ENCODE assay signal across 1 cellular context in the genomic region with DNA sequence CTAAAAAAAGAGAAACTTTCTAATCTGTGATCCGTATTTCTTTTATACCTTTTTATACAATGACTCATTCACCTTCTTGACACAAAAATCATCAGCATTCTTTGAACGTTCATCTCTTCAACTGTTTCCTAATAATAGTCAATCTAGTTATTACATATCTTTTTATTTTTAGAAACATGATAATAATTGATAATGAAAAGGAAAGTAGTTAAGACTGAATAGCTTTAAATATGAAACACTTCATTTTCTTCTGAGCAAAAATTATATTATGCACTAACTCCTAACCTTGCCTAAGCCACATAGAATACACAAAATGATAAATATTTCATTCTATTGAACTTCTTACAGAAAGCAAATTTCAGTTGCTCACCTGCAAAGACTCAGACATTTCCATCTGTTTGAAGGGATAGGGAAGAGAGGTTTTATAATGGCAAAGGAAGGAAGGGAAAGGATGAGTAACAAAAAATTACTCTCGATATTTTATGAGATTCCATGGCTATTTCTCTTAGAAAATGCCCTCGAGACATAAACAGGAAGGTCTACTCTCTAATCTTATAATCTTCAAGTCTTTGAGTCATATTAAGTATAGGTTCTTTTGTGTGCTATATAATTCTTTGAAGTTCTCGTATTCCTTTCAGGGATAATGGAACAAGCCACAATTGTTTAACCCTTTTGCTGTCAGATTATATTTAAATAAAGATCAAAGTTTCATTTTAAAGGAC.
TF ChIP-seq lines count a peak whose summit lies in the region.

No MANE protein-coding gene starts in this region.

TF ChIP-seq in SK-N-SH treated with all-trans-retinoic acid at 6 μM for 48 hours, 23 proteins besides CTCF, POLR2A, EP300 and RAD21 (continued from another document):
- TF ChIP-seq TCF4 (CRISPR knock-in tag; IDR thresholded peaks at IDR 0.05; ENCODE audit: borderline replicate concordance), result no peak
- no peak for TF ChIP-seq ISL1 (CRISPR knock-in tag; IDR thresholded peaks at IDR 0.05)
- TF ChIP-seq ZFP30 (CRISPR knock-in tag; IDR thresholded peaks at IDR 0.05), result no peak
- TF ChIP-seq PPARA (CRISPR knock-in tag; IDR thresholded peaks at IDR 0.05; ENCODE audit: borderline replicate concordance), result no peak
- TF ChIP-seq ZNF70 (CRISPR knock-in tag; IDR thresholded peaks at IDR 0.05), result no peak
- TF ChIP-seq ARNTL (CRISPR knock-in tag; IDR thresholded peaks at IDR 0.05; ENCODE audit: borderline replicate concordance, low read depth), result no peak
- no peak for TF ChIP-seq GLIS3 (CRISPR knock-in tag; IDR thresholded peaks at IDR 0.05)
- TF ChIP-seq BACH2 (CRISPR knock-in tag; IDR thresholded peaks at IDR 0.05; ENCODE audit: borderline replicate concordance), result no peak
- TF ChIP-seq, protein P1, sequence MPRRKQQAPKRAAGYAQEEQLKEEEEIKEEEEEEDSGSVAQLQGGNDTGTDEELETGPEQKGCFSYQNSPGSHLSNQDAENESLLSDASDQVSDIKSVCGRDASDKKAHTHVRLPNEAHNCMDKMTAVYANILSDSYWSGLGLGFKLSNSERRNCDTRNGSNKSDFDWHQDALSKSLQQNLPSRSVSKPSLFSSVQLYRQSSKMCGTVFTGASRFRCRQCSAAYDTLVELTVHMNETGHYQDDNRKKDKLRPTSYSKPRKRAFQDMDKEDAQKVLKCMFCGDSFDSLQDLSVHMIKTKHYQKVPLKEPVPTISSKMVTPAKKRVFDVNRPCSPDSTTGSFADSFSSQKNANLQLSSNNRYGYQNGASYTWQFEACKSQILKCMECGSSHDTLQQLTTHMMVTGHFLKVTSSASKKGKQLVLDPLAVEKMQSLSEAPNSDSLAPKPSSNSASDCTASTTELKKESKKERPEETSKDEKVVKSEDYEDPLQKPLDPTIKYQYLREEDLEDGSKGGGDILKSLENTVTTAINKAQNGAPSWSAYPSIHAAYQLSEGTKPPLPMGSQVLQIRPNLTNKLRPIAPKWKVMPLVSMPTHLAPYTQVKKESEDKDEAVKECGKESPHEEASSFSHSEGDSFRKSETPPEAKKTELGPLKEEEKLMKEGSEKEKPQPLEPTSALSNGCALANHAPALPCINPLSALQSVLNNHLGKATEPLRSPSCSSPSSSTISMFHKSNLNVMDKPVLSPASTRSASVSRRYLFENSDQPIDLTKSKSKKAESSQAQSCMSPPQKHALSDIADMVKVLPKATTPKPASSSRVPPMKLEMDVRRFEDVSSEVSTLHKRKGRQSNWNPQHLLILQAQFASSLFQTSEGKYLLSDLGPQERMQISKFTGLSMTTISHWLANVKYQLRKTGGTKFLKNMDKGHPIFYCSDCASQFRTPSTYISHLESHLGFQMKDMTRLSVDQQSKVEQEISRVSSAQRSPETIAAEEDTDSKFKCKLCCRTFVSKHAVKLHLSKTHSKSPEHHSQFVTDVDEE (CRISPR knock-in tag; IDR thresholded peaks at IDR 0.05), result no peak
- TF ChIP-seq OSR1 (CRISPR knock-in tag; IDR thresholded peaks at IDR 0.05), result no peak
- no peak for TF ChIP-seq ZFP3 (CRISPR knock-in tag; IDR thresholded peaks at IDR 0.05)
- TF ChIP-seq TOX (CRISPR knock-in tag; IDR thresholded peaks at IDR 0.05; ENCODE audit: borderline replicate concordance), result no peak
- TF ChIP-seq CSDC2 (CRISPR knock-in tag; IDR thresholded peaks at IDR 0.05), result no peak
- no peak for TF ChIP-seq ESRRG (CRISPR knock-in tag; IDR thresholded peaks at IDR 0.05)
- TF ChIP-seq, protein P2, sequence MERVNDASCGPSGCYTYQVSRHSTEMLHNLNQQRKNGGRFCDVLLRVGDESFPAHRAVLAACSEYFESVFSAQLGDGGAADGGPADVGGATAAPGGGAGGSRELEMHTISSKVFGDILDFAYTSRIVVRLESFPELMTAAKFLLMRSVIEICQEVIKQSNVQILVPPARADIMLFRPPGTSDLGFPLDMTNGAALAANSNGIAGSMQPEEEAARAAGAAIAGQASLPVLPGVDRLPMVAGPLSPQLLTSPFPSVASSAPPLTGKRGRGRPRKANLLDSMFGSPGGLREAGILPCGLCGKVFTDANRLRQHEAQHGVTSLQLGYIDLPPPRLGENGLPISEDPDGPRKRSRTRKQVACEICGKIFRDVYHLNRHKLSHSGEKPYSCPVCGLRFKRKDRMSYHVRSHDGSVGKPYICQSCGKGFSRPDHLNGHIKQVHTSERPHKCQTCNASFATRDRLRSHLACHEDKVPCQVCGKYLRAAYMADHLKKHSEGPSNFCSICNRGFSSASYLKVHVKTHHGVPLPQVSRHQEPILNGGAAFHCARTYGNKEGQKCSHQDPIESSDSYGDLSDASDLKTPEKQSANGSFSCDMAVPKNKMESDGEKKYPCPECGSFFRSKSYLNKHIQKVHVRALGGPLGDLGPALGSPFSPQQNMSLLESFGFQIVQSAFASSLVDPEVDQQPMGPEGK (CRISPR knock-in tag; IDR thresholded peaks at IDR 0.05; ENCODE audit: borderline replicate concordance), result no peak
